8 cellular contexts compared by ENCODE assay signal in genomic region chr2:10688921-10689807, GRCh38. TPM values are rescaled to one million over a fixed set of nuclear protein-coding genes. Genes with fewer than 3 reads are reported as not detected.
DNase-seq lines count a peak whose midpoint lies in the region; ATAC-seq and TF ChIP-seq lines count a peak whose summit lies in the region.

No MANE protein-coding gene starts in this region.

- H3K27me3 ChIP-seq in adrenal gland (no peaks in the 10 kb centered on the region), stomach smooth muscle (ENCODE audit: control insufficient read depth in 1 of 2, insufficient read depth in 2 of 2, low read length in 2 of 2) (no peaks in the 10 kb centered on the region)

- TF ChIP-seq CTCF in AG04449 (IDR thresholded peaks at IDR 0.05; ENCODE audit: insufficient read depth, low read length, missing control alignments) (no peak), adrenal gland (IDR thresholded peaks at IDR 0.05) (no peak)

- POLR2A ChIA-PET in AG04449 (lab: Yijun Ruan, JAX): interaction anchor here (0.5 kb wide), 1 partner anchor 96 kb away, joined by 3 read pairs; no protein-coding TSS in a partner anchor

- TF ChIP-seq POLR2A in adrenal gland (IDR thresholded peaks at IDR 0.05): no peak

- DNase-seq in AG04449 (ENCODE audit: low read depth, low spot score) (no peak), adrenal gland (peak; percentile 68 to 83 (median 76)), iPS-NIHi7 (ENCODE audit: extremely low spot score) (peak; percentile 16), NOMO-1 treated with DMSO at 0.1 percent for 48 hours (lab: John Stamatoyannopoulos, UW; ENCODE audit: unreplicated experiment) (no peak), putamen (ENCODE audit: low spot score) (no peak)

- intact Hi-C loops in adrenal gland (cut with DNase I): no loop called here

- 3 to 8% (median 4%) methylated on average over 12 to 27 of the region's 27 CpGs for WGBS in adrenal gland, 4 donors

- H3K9me3 ChIP-seq in adrenal gland (replicated peaks in 1 of 3): no peaks in the 10 kb centered on the region
- H3K9me3 ChIP-seq in stomach smooth muscle (ENCODE audit: control insufficient read depth in 2 of 2, low read length in 2 of 2): no peaks in the 10 kb centered on the region

- no peaks in the 10 kb centered on the region for H3K36me3 ChIP-seq in adrenal gland (replicated peaks in 1 of 2)
- H3K36me3 ChIP-seq in stomach smooth muscle (ENCODE audit: control insufficient read depth in 2 of 2, insufficient read depth in 2 of 2, low read length in 2 of 2): peaks cover 0 to 5% of the 10 kb centered on the region in 2 donors

- peak overlapping the region; percentile 100 for H3K4me3 ChIP-seq in AG04449 (ENCODE audit: low read depth, low read length)
- H3K4me3 ChIP-seq in adrenal gland: peak overlapping the region; percentile 13 to 99 (median 80)
- H3K4me3 ChIP-seq in stomach smooth muscle (ENCODE audit: low read length in 2 of 2): peak overlapping the region; percentile 95 to 99

- H3K4me1 ChIP-seq in adrenal gland (replicated peaks in 1 of 2) (peaks cover 5 to 32% of the 10 kb centered on the region in 2 donors), stomach smooth muscle (ENCODE audit: control insufficient read depth, insufficient read depth, low read length) (peaks cover 3% of the 10 kb centered on the region)

- CTCF ChIA-PET in AG04449 (lab: Yijun Ruan, JAX): interaction anchor here (0.7 to 1.8 kb wide), 5 partner anchors 11 to 617 kb away, joined by 3 to 13 read pairs (median 3); no protein-coding TSS in a partner anchor

- peak overlapping the region; percentile 88 to 96 for H3K9ac ChIP-seq in stomach smooth muscle (ENCODE audit: low read length in 2 of 2)

- ATAC-seq in GM19023 (IDR thresholded peaks at IDR 0.05; ENCODE audit: unreplicated experiment): peak; percentile 44
- ATAC-seq in HG03196 (IDR thresholded peaks at IDR 0.05; ENCODE audit: unreplicated experiment): peak; percentile 29

- H3K27ac ChIP-seq in adrenal gland: peak overlapping the region; percentile 66 to 97 (median 86)
- H3K27ac ChIP-seq in stomach smooth muscle (ENCODE audit: low read length): peak overlapping the region; percentile 89

RNA-seq across cellular contexts. Expression of gene NOL10, which starts 0.6 kb away (rescaled TPM):
- 10 to 100 TPM; 16.7 to 36.5 (median 25.8) TPM for total RNA-seq in adrenal gland
- 10 to 100 TPM; 10.3 to 55.6 (median 13.8) TPM for polyA plus RNA-seq in adrenal gland

RNA-seq across cellular contexts. Expression of gene ATP6V1C2, which starts 32.3 kb away (rescaled TPM):
- 1 to 10 TPM in 1 of 8 donors, under 1 TPM in 6, not detected in 1; 0.14 to 1.4 (median 0.67) TPM for total RNA-seq in adrenal gland
- polyA plus RNA-seq in adrenal gland: 1 to 10 TPM; 1.8 to 7.7 (median 2.6) TPM

Comparison
In these comparisons a context has a peak if more than half of its experiments do, and no peak if none do; other contexts are left out.
1. DNase-seq: peak in adrenal gland (7 of 7) and iPS-NIHi7 (single experiment); none in AG04449 (single experiment), NOMO-1 treated with DMSO at 0.1 percent for 48 hours (single experiment) and putamen (single experiment).
2. Peak in every context shown above with its lines, with median percentiles within 50 percentile points of each other: H3K4me3 ChIP-seq.